In genomic region chr16:54657058-54657708, GRCh38 we compare ENCODE assay signal across 9 cellular contexts.
DNase-seq lines count a peak whose midpoint lies in the region; ATAC-seq lines count a peak whose summit lies in the region.
"Had no signal": no experiment of that assay in that cellular context is flagged by ENCODE, and none has a peak within 500 bp of the region (broad histone marks: within the 10 kb centered on the region; RNA-seq: fewer than 3 reads in every experiment).

No MANE protein-coding gene starts in this region.

- no peak for ATAC-seq in HG03175 (IDR thresholded peaks at IDR 0.05; ENCODE audit: unreplicated experiment)

- DNase-seq in ELF-1 (ENCODE audit: low read depth, low spot score) (peak; percentile 39), OCI-M1 (lab: John Stamatoyannopoulos, UW) (peak; percentile 9), fibroblast of peridontal ligament (ENCODE audit: extremely low read depth) (peak; percentile 79), renal cortical epithelial cell (ENCODE audit: low read depth) (peak; percentile 18), pons (ENCODE audit: low spot score) (no peak), midbrain (lab: John Stamatoyannopoulos, UW) (no peak)
- no peak for DNase-seq in activated CD4-positive, alpha-beta T cell treated with anti-CD3 and anti-CD28 coated beads, Interleukin-2, amount 50 U/mL, for 1 hour
- DNase-seq: effector CD4-positive, alpha-beta T cell had no signal

Comparison
In these comparisons a context has a peak if more than half of its experiments do, and no peak if none do; other contexts are left out.
1. DNase-seq: peak in ELF-1 (single experiment), OCI-M1 (single experiment), fibroblast of peridontal ligament (single experiment) and renal cortical epithelial cell (single experiment); none in pons (single experiment), midbrain (single experiment) and activated CD4-positive, alpha-beta T cell treated with anti-CD3 and anti-CD28 coated beads, Interleukin-2, amount 50 U/mL, for 1 hour (single experiment).